ENCODE assay signal across 20 cellular contexts in the genomic region with DNA sequence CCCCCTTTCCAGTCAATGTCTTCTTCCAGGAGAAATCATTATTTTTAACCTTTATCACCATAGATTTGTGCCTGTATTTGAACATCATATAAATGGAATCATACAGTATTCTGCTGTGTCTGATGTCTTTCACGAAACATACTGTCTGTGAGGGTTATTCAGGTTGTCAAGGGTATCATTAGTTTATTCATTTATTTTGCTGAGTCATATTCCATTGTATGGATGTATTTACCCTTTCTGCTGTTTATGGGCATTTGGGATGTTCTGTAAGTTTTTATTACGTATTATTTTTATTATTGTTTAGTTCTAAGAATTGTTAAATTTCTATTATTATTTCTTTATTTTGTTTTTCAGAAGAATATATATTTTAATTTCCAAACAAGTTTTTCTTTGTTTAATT. TPM values are rescaled to one million over a fixed set of nuclear protein-coding genes. Genes with fewer than 3 reads are reported as not detected.
DNase-seq lines count a peak whose midpoint lies in the region; ATAC-seq and TF ChIP-seq lines count a peak whose summit lies in the region.
"Had no signal": no experiment of that assay in that cellular context is flagged by ENCODE, and none has a peak within 500 bp of the region (broad histone marks: within the 10 kb centered on the region; RNA-seq: fewer than 3 reads in every experiment).

No MANE protein-coding gene starts in this region.

- intact Hi-C loops in PC-3 (cut with micrococcal nuclease) (no loop called here), mammary epithelial cell (cut with micrococcal nuclease) (no loop called here)

- no peaks in the 10 kb centered on the region for H3K9me2 ChIP-seq in PC-3 (replicated peaks; ENCODE audit: low read length)

- H3F3A ChIP-seq in PC-3 (ENCODE audit: low read length, unreplicated experiment), result no peaks in the 10 kb centered on the region

- H3K27ac ChIP-seq in PC-3 (ENCODE audit: low read length), result no peak overlapping the region
- no peak overlapping the region for H3K27ac ChIP-seq in mammary epithelial cell (ENCODE audit: insufficient read depth, low read depth, low read length)
- H3K27ac ChIP-seq: GM23248, PC-9, RWPE1 had no signal

- CTCF ChIA-PET in PC-3 (lab: Charles Lee) (no interaction called here), mammary epithelial cell (lab: Charles Lee; ENCODE audit: low non-redundant PET) (no interaction called here)

- no peaks in the 10 kb centered on the region for H3K36me3 ChIP-seq in PC-3 (ENCODE audit: low read depth, low read length)
- H3K36me3 ChIP-seq in mammary epithelial cell (ENCODE audit: insufficient read depth, low read length), result peaks cover 11% of the 10 kb centered on the region

- POLR2A ChIA-PET in PC-3 (lab: Charles Lee; ENCODE audit: unreplicated experiment), result no interaction called here

- no peaks in the 10 kb centered on the region for H3K9me3 ChIP-seq in PC-3 (ENCODE audit: low read length)
- H3K9me3 ChIP-seq in mammary epithelial cell (replicated peaks; ENCODE audit: insufficient read depth, low read length), result no peaks in the 10 kb centered on the region
- H3K9me3 ChIP-seq: Caco-2 had no signal

- no TSS peak for BruUV-seq in PC-3 (replicated peaks; lab: Mats Ljungman, UMichigan)
- no TSS peak for BruUV-seq in mammary epithelial cell (replicated peaks; lab: Mats Ljungman, UMichigan)

- TF ChIP-seq CTCF in PC-3 (conservative IDR thresholded peaks at IDR 0.05; ENCODE audit: low read depth, low read length) (no peak), mammary epithelial cell (conservative IDR thresholded peaks at IDR 0.05 in 1 of 2, IDR thresholded peaks at IDR 0.05 in 1 of 2; ENCODE audit: extremely low read depth in 1 of 2, insufficient read depth in 1 of 2, low read depth in 1 of 2, low read length in 2 of 2) (no peak)

- H3K36me3 Mint-ChIP-seq in activated T-cell treated with anti-CD3 and anti-CD28 coated beads, Interleukin-2, amount 50 U/mL, for 24 hours (ENCODE audit: low read depth), result peaks cover 51% of the 10 kb centered on the region
- peaks cover 37 to 47% of the 10 kb centered on the region in 2 donors for H3K36me3 Mint-ChIP-seq in stimulated activated naive B cell treated with anti-CD40 and anti-IgM and Interleukin-4, amounts not matched to agents 10 μg/mL and 1 μg/mL and 100 μg/mL, for 72 hours

- H3K4me2 ChIP-seq in PC-3 (ENCODE audit: low read length) (no peak overlapping the region), mammary epithelial cell (ENCODE audit: insufficient read depth, low read depth, low read length) (no peak overlapping the region)
- H3K4me2 ChIP-seq: PC-9 had no signal

- H3K9ac ChIP-seq in PC-3 (ENCODE audit: low read length) (no peak overlapping the region), mammary epithelial cell (ENCODE audit: insufficient read depth, low read length) (no peak overlapping the region)
- H3K9ac ChIP-seq: GM23248 had no signal

- H3K4me1 ChIP-seq in PC-3 (ENCODE audit: insufficient read depth, low read length) (peaks cover 7% of the 10 kb centered on the region; the same call in 1 of the 2 replicates), mammary epithelial cell (ENCODE audit: insufficient read depth, low read length) (no peaks in the 10 kb centered on the region)
- H3K4me1 ChIP-seq: Caco-2 had no signal

- H3K4me1 Mint-ChIP-seq in activated T-cell treated with anti-CD3 and anti-CD28 coated beads, Interleukin-2, amount 50 U/mL, for 24 hours (ENCODE audit: low read depth), result no peaks in the 10 kb centered on the region
- peaks cover 0 to 6% of the 10 kb centered on the region in 2 donors for H3K4me1 Mint-ChIP-seq in stimulated activated naive B cell treated with anti-CD40 and anti-IgM and Interleukin-4, amounts not matched to agents 10 μg/mL and 1 μg/mL and 100 μg/mL, for 72 hours

- no peak for DNase-seq in activated T-cell treated with anti-CD3 and anti-CD28 coated beads, Interleukin-2, amount 50 U/mL, for 24 hours
- no peak for DNase-seq in activated T-cell treated with anti-CD3 and anti-CD28 coated beads for 4 hours
- no peak for DNase-seq in PC-3
- no peak for DNase-seq in stimulated activated naive B cell treated with anti-CD40 and anti-IgM and Interleukin-4, amounts not matched to agents 10 μg/mL and 1 μg/mL and 100 μg/mL, for 72 hours
- no peak for DNase-seq in mammary epithelial cell
- DNase-seq: Caco-2; CD4-positive, alpha-beta T cell; GM23248; NCI-H1105 treated with DMSO at 0.1 percent for 48 hours; NCI-H1694 treated with DMSO at 0.1 percent for 48 hours; NCI-H226; NCI-H524; PC-9; SIG-M5 had no signal

- no peaks in the 10 kb centered on the region for H3K27me3 ChIP-seq in PC-3 (ENCODE audit: low read length)
- H3K27me3 ChIP-seq in mammary epithelial cell (ENCODE audit: insufficient read depth, low read length), result no peaks in the 10 kb centered on the region

- WGBS in mammary epithelial cell (ENCODE audit: low coverage, missing lambda C conversion rate), result 100% methylated on average over 2 of the region's 2 CpGs

- H4K20me1 ChIP-seq in PC-3 (ENCODE audit: low read length), result no peaks in the 10 kb centered on the region
- H4K20me1 ChIP-seq in mammary epithelial cell (ENCODE audit: insufficient read depth, low read length), result no peaks in the 10 kb centered on the region

- peak; percentile 27; the same call in 1 of the 2 replicates for ATAC-seq in PC-3
- ATAC-seq in stimulated activated naive B cell treated with anti-CD40 and anti-IgM and Interleukin-4, amounts not matched to agents 10 μg/mL and 1 μg/mL and 100 μg/mL, for 72 hours (replicated peaks), result no peak
- no peak for ATAC-seq in HG03457 (IDR thresholded peaks at IDR 0.05; ENCODE audit: unreplicated experiment)
- ATAC-seq: GM12878, HCT116 had no signal

- peak overlapping the region; percentile 7 for H3K27ac Mint-ChIP-seq in activated T-cell treated with anti-CD3 and anti-CD28 coated beads, Interleukin-2, amount 50 U/mL, for 24 hours
- H3K27ac Mint-ChIP-seq in stimulated activated naive B cell treated with anti-CD40 and anti-IgM and Interleukin-4, amounts not matched to agents 10 μg/mL and 1 μg/mL and 100 μg/mL, for 72 hours, result peak overlapping the region; percentile 22
- H3K27ac Mint-ChIP-seq: CD4-positive, alpha-beta T cell had no signal

- H3K9me3 Mint-ChIP-seq in activated T-cell treated with anti-CD3 and anti-CD28 coated beads, Interleukin-2, amount 50 U/mL, for 24 hours, result no peaks in the 10 kb centered on the region
- no peaks in the 10 kb centered on the region for H3K9me3 Mint-ChIP-seq in stimulated activated naive B cell treated with anti-CD40 and anti-IgM and Interleukin-4, amounts not matched to agents 10 μg/mL and 1 μg/mL and 100 μg/mL, for 72 hours
- H3K9me3 Mint-ChIP-seq: CD4-positive, alpha-beta T cell had no signal

- dilution Hi-C loops in mammary epithelial cell (cut with HindIII; ENCODE audit: low sequenced_read_pairs), result no loop called here

- in situ Hi-C loops in mammary epithelial cell (cut with MboI; ENCODE audit: low sequenced_read_pairs in 2 of 2), result no loop called here

- no peak overlapping the region for H3K4me3 Mint-ChIP-seq in activated T-cell treated with anti-CD3 and anti-CD28 coated beads, Interleukin-2, amount 50 U/mL, for 24 hours
- H3K4me3 Mint-ChIP-seq in stimulated activated naive B cell treated with anti-CD40 and anti-IgM and Interleukin-4, amounts not matched to agents 10 μg/mL and 1 μg/mL and 100 μg/mL, for 72 hours, result no peak overlapping the region
- H3K4me3 Mint-ChIP-seq: CD4-positive, alpha-beta T cell had no signal

- H3K4me3 ChIP-seq in PC-3 (ENCODE audit: low read length), result no peak overlapping the region
- H3K4me3 ChIP-seq in mammary epithelial cell (replicated peaks in 1 of 3; ENCODE audit: insufficient read depth in 1 of 3, low read depth in 2 of 3, low read length in 3 of 3), result no peak overlapping the region
- H3K4me3 ChIP-seq: GM12878, GM23248, PC-9 had no signal

- no peaks in the 10 kb centered on the region for H3K79me2 ChIP-seq in PC-3 (ENCODE audit: low read length)
- H3K79me2 ChIP-seq in mammary epithelial cell (ENCODE audit: insufficient read depth, low read length), result no peaks in the 10 kb centered on the region

- H3K27me3 Mint-ChIP-seq in activated T-cell treated with anti-CD3 and anti-CD28 coated beads, Interleukin-2, amount 50 U/mL, for 24 hours, result no peaks in the 10 kb centered on the region
- H3K27me3 Mint-ChIP-seq in stimulated activated naive B cell treated with anti-CD40 and anti-IgM and Interleukin-4, amounts not matched to agents 10 μg/mL and 1 μg/mL and 100 μg/mL, for 72 hours, result no peaks in the 10 kb centered on the region
- H3K27me3 Mint-ChIP-seq: CD4-positive, alpha-beta T cell had no signal

- no peak overlapping the region for H2AFZ ChIP-seq in PC-3 (ENCODE audit: low read length)
- no peak overlapping the region for H2AFZ ChIP-seq in mammary epithelial cell (ENCODE audit: low read depth, low read length)
- H2AFZ ChIP-seq: GM23248, PC-9 had no signal

RNA-seq across cellular contexts. Expression of a gene that starts 22.0 kb away (rescaled TPM):
- total RNA-seq in PC-3 (2014; rRNA removed) (128 and 176 TPM in 2 replicates), mammary epithelial cell (10 to 100 TPM; 55.2 to 56.9 TPM)
- polyA plus RNA-seq in mammary epithelial cell, result 112 TPM
- polyA minus RNA-seq in mammary epithelial cell, result 24.8 TPM

RNA-seq across cellular contexts. Expression of a gene that starts 25.3 kb away (rescaled TPM):
- total RNA-seq in PC-3 (2014; rRNA removed), result 30.4 and 43.8 TPM in 2 replicates
- total RNA-seq in mammary epithelial cell, result 10 to 100 TPM; 25.0 to 48.2 TPM
- 24.9 TPM for polyA plus RNA-seq in mammary epithelial cell
- polyA minus RNA-seq in mammary epithelial cell, result 34.5 TPM

RNA-seq across cellular contexts. Expression of a gene that starts 36.0 kb away (rescaled TPM):
- total RNA-seq in PC-3 (2014; rRNA removed) (not detected in 2 replicates), mammary epithelial cell (under 1 TPM in 1 of 2 donors, not detected in 1; under 0.01 TPM)
- not detected for polyA plus RNA-seq in mammary epithelial cell
- not detected for polyA minus RNA-seq in mammary epithelial cell
- total RNA-seq: A172; CD4-positive, alpha-beta T cell; GM12878; GM23248 had no signal
- polyA plus RNA-seq: BJ, GM23248 had no signal

RNA-seq across cellular contexts. Expression of a gene that starts 36.2 kb away (rescaled TPM):
- 35.0 and 44.3 TPM in 2 replicates for total RNA-seq in PC-3 (2014; rRNA removed)
- 10 to 100 TPM; 35.7 to 41.2 TPM for total RNA-seq in mammary epithelial cell
- polyA plus RNA-seq in mammary epithelial cell, result 33.0 TPM
- polyA minus RNA-seq in mammary epithelial cell, result 41.3 TPM
